In genomic region chr11:68012843-68013610, GRCh38 we compare ENCODE assay signal across 1 cellular context.
TF ChIP-seq lines count a peak whose summit lies in the region.

No MANE protein-coding gene starts in this region.

TF ChIP-seq in A549, 52 proteins besides CTCF, POLR2A, EP300 and RAD21:
- peak; percentile 75; the same call in 1 of the 3 replicates for TF ChIP-seq BCL3 (IDR thresholded peaks at IDR 0.05)
- TF ChIP-seq NR3C1 (IDR thresholded peaks at IDR 0.05) = no peak
- peak; percentile 66; the same call in 1 of the 2 replicates for TF ChIP-seq FOXS1 (CRISPR knock-in tag; IDR thresholded peaks at IDR 0.05)
- TF ChIP-seq REST (IDR thresholded peaks at IDR 0.05) = no peak
- peak; percentile 61 to 68; a peak in 2 of 5 replicates for TF ChIP-seq JUN (IDR thresholded peaks at IDR 0.05)
- TF ChIP-seq HOXB13 (CRISPR knock-in tag; IDR thresholded peaks at IDR 0.05; ENCODE audit: low read depth) = peak; percentile 89
- TF ChIP-seq TP53 (CRISPR knock-in tag; IDR thresholded peaks at IDR 0.05) = peak; percentile 31; the same call in 1 of the 2 replicates
- no peak for TF ChIP-seq CHD4 (IDR thresholded peaks at IDR 0.05; ENCODE audit: borderline replicate concordance)
- peak; percentile 78 for TF ChIP-seq MYC (IDR thresholded peaks at IDR 0.05; ENCODE audit: borderline replicate concordance, low read length)
- TF ChIP-seq HOXA7 (CRISPR knock-in tag; IDR thresholded peaks at IDR 0.05) = 0 out of 2 replicates have a peak, but pooled peaks have one; percentile 19
- TF ChIP-seq JUNB (IDR thresholded peaks at IDR 0.05) = no peak; the same call in 1 of the 2 replicates
- TF ChIP-seq ZSCAN20 (CRISPR knock-in tag; IDR thresholded peaks at IDR 0.05) = no peak; the same call in 1 of the 2 replicates
- no peak; a peak in 2 of 4 replicates for TF ChIP-seq CEBPB (IDR thresholded peaks at IDR 0.05)
- peak; percentile 4; the same call in 1 of the 2 replicates for TF ChIP-seq HMGXB4 (CRISPR knock-in tag; IDR thresholded peaks at IDR 0.05; ENCODE audit: borderline replicate concordance)
- no peak for TF ChIP-seq HES2 (IDR thresholded peaks at IDR 0.05)
- TF ChIP-seq KDM5A (IDR thresholded peaks at IDR 0.05) = no peak
- TF ChIP-seq BHLHE40 (IDR thresholded peaks at IDR 0.05; ENCODE audit: low read depth, low read length) = no peak
- peak; percentile 53; the same call in 1 of the 2 replicates for TF ChIP-seq RFX5 (IDR thresholded peaks at IDR 0.05)
- TF ChIP-seq ATOH8 (CRISPR knock-in tag; IDR thresholded peaks at IDR 0.05; ENCODE audit: low read depth) = no peak; the same call in 1 of the 2 replicates
- TF ChIP-seq NPAS2 (CRISPR knock-in tag; IDR thresholded peaks at IDR 0.05; ENCODE audit: borderline replicate concordance) = no peak
- no peak for TF ChIP-seq USF2 (IDR thresholded peaks at IDR 0.05)
- no peak for TF ChIP-seq FOSL2 (IDR thresholded peaks at IDR 0.05)
- peak; percentile 50 for TF ChIP-seq FOSL2 (CRISPR knock-in tag; IDR thresholded peaks at IDR 0.05)
- peak; percentile 63; the same call in 1 of the 2 replicates for TF ChIP-seq E2F6 (IDR thresholded peaks at IDR 0.05; ENCODE audit: borderline replicate concordance, low read depth)
- TF ChIP-seq TFCP2L1 (CRISPR knock-in tag; IDR thresholded peaks at IDR 0.05) = no peak; the same call in 1 of the 2 replicates
- TF ChIP-seq HDAC2 (IDR thresholded peaks at IDR 0.05) = no peak
- TF ChIP-seq CHD2 (IDR thresholded peaks at IDR 0.05; ENCODE audit: low read length, partially characterized antibody) = peak; percentile 50
- TF ChIP-seq ESRRA (IDR thresholded peaks at IDR 0.05; ENCODE audit: borderline replicate concordance, low read length) = peak; percentile 40
- TF ChIP-seq FOSB (CRISPR knock-in tag; IDR thresholded peaks at IDR 0.05) = peak; percentile 78
- peak; percentile 15 for TF ChIP-seq HEYL (CRISPR knock-in tag; IDR thresholded peaks at IDR 0.05)
- peak; percentile 93 for TF ChIP-seq MAX (IDR thresholded peaks at IDR 0.05)
- no peak for TF ChIP-seq CBX2 (IDR thresholded peaks at IDR 0.05; ENCODE audit: borderline replicate concordance, low read depth)
- TF ChIP-seq ZNF302 (CRISPR knock-in tag; IDR thresholded peaks at IDR 0.05) = no peak
- TF ChIP-seq KDM1A (IDR thresholded peaks at IDR 0.05; ENCODE audit: low read depth) = no peak
- peak; percentile 1 for TF ChIP-seq MAFK (IDR thresholded peaks at IDR 0.05; ENCODE audit: partially characterized antibody)
- no peak for TF ChIP-seq PBX3 (IDR thresholded peaks at IDR 0.05)
- no peak for TF ChIP-seq MAZ (IDR thresholded peaks at IDR 0.05; ENCODE audit: borderline replicate concordance, low read depth, low read length)
- peak; percentile 81 for TF ChIP-seq HOXB5 (CRISPR knock-in tag; IDR thresholded peaks at IDR 0.05)
- no peak for TF ChIP-seq ELK1 (IDR thresholded peaks at IDR 0.05; ENCODE audit: low read depth, low read length)
- TF ChIP-seq EHMT2 (IDR thresholded peaks at IDR 0.05; ENCODE audit: low read depth) = no peak
- TF ChIP-seq ZFP36 (IDR thresholded peaks at IDR 0.05; ENCODE audit: borderline replicate concordance, partially characterized antibody) = peak; percentile 81
- TF ChIP-seq CBX8 (IDR thresholded peaks at IDR 0.05) = no peak
- TF ChIP-seq SMC3 (IDR thresholded peaks at IDR 0.05) = no peak
- peak; percentile 14; the same call in 1 of the 2 replicates for TF ChIP-seq EHF (CRISPR knock-in tag; IDR thresholded peaks at IDR 0.05)
- TF ChIP-seq RCOR1 (IDR thresholded peaks at IDR 0.05; ENCODE audit: low read depth, low read length) = no peak
- no peak for TF ChIP-seq PHF8 (IDR thresholded peaks at IDR 0.05; ENCODE audit: borderline replicate concordance, low read depth)
- no peak for TF ChIP-seq POLR2AphosphoS2 (conservative IDR thresholded peaks at IDR 0.05; ENCODE audit: low read length)
- peak; percentile 91 for TF ChIP-seq GATA3 (IDR thresholded peaks at IDR 0.05; ENCODE audit: borderline replicate concordance)
- no peak for TF ChIP-seq ZC3H11A (IDR thresholded peaks at IDR 0.05)
- TF ChIP-seq NFE2L2 (conservative IDR thresholded peaks at IDR 0.05; ENCODE audit: low read length) = 0 out of 2 replicates have a peak, but pooled peaks have one; percentile 4
- TF ChIP-seq RARB (CRISPR knock-in tag; IDR thresholded peaks at IDR 0.05) = peak; percentile 81; the same call in 1 of the 2 replicates
- no peak for TF ChIP-seq RNF2 (IDR thresholded peaks at IDR 0.05; ENCODE audit: borderline replicate concordance, low read depth)
- TF ChIP-seq SREBF2 (IDR thresholded peaks at IDR 0.05) = no peak
